ENCODE assay signal across 18 cellular contexts in the genomic region with DNA sequence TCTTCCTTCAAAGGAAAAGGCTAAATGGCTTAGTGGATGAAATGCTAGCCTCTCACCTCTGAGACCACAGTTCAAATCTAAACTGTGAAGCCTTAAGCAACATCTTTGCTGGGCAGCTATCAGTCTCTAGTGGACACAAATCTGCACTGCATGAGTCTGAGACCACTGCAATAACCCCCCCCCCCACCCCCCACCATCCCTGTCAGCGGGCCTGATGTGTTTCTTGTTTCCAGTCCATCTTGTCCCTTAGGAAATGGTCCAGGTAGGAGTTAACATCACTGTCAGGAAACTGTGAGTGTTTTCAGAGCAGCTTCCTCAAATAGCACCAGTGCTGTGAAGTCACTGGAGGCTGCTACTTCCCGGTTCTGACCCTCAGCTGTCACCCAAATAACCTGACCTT.
DNase-seq lines count a peak whose midpoint lies in the region; ATAC-seq and TF ChIP-seq lines count a peak whose summit lies in the region.
"Had no signal": no experiment of that assay in that cellular context is flagged by ENCODE, and none has a peak within 500 bp of the region (broad histone marks: within the 10 kb centered on the region; RNA-seq: fewer than 3 reads in every experiment).

No MANE protein-coding gene starts in this region.

- H3K4me1 Mint-ChIP-seq in endothelial cell (ENCODE audit: unreplicated experiment) = peaks cover 30% of the 10 kb centered on the region
- H3K4me1 Mint-ChIP-seq in activated CD8-positive, alpha-beta memory T cell treated with anti-CD3 and anti-CD28 coated beads, Interleukin-2, amount 10 ng/mL, durations not matched to agents 7 days and 5 days = no peaks in the 10 kb centered on the region
- H3K4me1 Mint-ChIP-seq: activated CD4-positive, alpha-beta T cell treated with anti-CD3 and anti-CD28 coated beads, Interleukin-2, amount 10 ng/mL, durations not matched to agents 7 days and 5 days; naive thymus-derived CD8-positive, alpha-beta T cell; T-helper 17 cell had no signal

- peaks cover 0 to 6% (median 0%) of the 10 kb centered on the region in 12 donors for H3K9me3 ChIP-seq in heart left ventricle
- H3K9me3 ChIP-seq: ascending aorta, gastrocnemius medialis, thoracic aorta had no signal

- DNase-seq in DMS 273 (lab: John Stamatoyannopoulos, UW; ENCODE audit: unreplicated experiment) = peak; percentile 10
- no peak for DNase-seq in DMS 273 treated with DMSO at 0.1 percent for 48 hours (lab: John Stamatoyannopoulos, UW)
- DNase-seq in NB4 (ENCODE audit: low read depth) = peak; percentile 2
- peak; percentile 19 for DNase-seq in endothelial cell (ENCODE audit: low spot score)
- DNase-seq in renal cortical epithelial cell (ENCODE audit: low read depth) = peak; percentile 15
- DNase-seq in activated CD8-positive, alpha-beta memory T cell treated with anti-CD3 and anti-CD28 coated beads, Interleukin-2, amount 10 ng/mL, durations not matched to agents 7 days and 5 days = no peak
- DNase-seq in heart left ventricle = no peak
- no peak for DNase-seq in foreskin fibroblast
- DNase-seq: activated CD4-positive, alpha-beta T cell treated with anti-CD3 and anti-CD28 coated beads, Interleukin-2, amount 10 ng/mL, durations not matched to agents 7 days and 5 days; COR-L47; effector CD4-positive, alpha-beta T cell; gastrocnemius medialis; naive thymus-derived CD8-positive, alpha-beta T cell; T-helper 17 cell had no signal

- peaks cover 2% of the 10 kb centered on the region for H3K27me3 Mint-ChIP-seq in endothelial cell (ENCODE audit: unreplicated experiment)
- peaks cover 2% of the 10 kb centered on the region for H3K27me3 Mint-ChIP-seq in activated CD8-positive, alpha-beta memory T cell treated with anti-CD3 and anti-CD28 coated beads, Interleukin-2, amount 10 ng/mL, durations not matched to agents 7 days and 5 days
- H3K27me3 Mint-ChIP-seq: activated CD4-positive, alpha-beta T cell treated with anti-CD3 and anti-CD28 coated beads, Interleukin-2, amount 10 ng/mL, durations not matched to agents 7 days and 5 days; T-helper 17 cell had no signal

- CTCF ChIA-PET in activated CD8-positive, alpha-beta memory T cell treated with anti-CD3 and anti-CD28 coated beads, Interleukin-2, amount 10 ng/mL, durations not matched to agents 7 days and 5 days (lab: Charles Lee) = no interaction called here

- TF ChIP-seq POLR2A in NB4 (IDR thresholded peaks at IDR 0.05; ENCODE audit: extremely low read depth, insufficient read length) = no peak
- no peak for TF ChIP-seq POLR2A in heart left ventricle (IDR thresholded peaks at IDR 0.05)

- no peak overlapping the region for H3K27ac ChIP-seq in heart left ventricle
- H3K27ac ChIP-seq: 22Rv1, ascending aorta, gastrocnemius medialis, thoracic aorta had no signal

- no peaks in the 10 kb centered on the region for H3K9me3 Mint-ChIP-seq in endothelial cell (ENCODE audit: unreplicated experiment)
- no peaks in the 10 kb centered on the region for H3K9me3 Mint-ChIP-seq in activated CD8-positive, alpha-beta memory T cell treated with anti-CD3 and anti-CD28 coated beads, Interleukin-2, amount 10 ng/mL, durations not matched to agents 7 days and 5 days (ENCODE audit: low read depth)
- H3K9me3 Mint-ChIP-seq: activated CD4-positive, alpha-beta T cell treated with anti-CD3 and anti-CD28 coated beads, Interleukin-2, amount 10 ng/mL, durations not matched to agents 7 days and 5 days; activated T-helper 1 cell treated with anti-CD3 and anti-CD28 coated beads, Interleukin-12 subunit alpha, Interleukin-12 subunit beta, Interleukin-2, Interleukin-4 antibody, amounts not matched to agents 30 ng/mL and 10 ng/mL and 1 ng/mL, durations not matched to agents 14 hours and 24 hours and 36 hours had no signal

- H3K4me3 ChIP-seq in NB4 (ENCODE audit: low read depth, low read length) (no peak overlapping the region), heart left ventricle (no peak overlapping the region), foreskin fibroblast (ENCODE audit: low read depth in 1 of 2, low read length in 2 of 2) (no peak overlapping the region)
- H3K4me3 ChIP-seq: ascending aorta, gastrocnemius medialis, thoracic aorta had no signal

- no peak for ATAC-seq in activated CD8-positive, alpha-beta memory T cell treated with anti-CD3 and anti-CD28 coated beads, Interleukin-2, amount 10 ng/mL, durations not matched to agents 7 days and 5 days
- ATAC-seq in heart left ventricle = no peak
- ATAC-seq: gastrocnemius medialis; naive thymus-derived CD8-positive, alpha-beta T cell; T-helper 17 cell had no signal

- H3K4me1 ChIP-seq in heart left ventricle = no peaks in the 10 kb centered on the region
- H3K4me1 ChIP-seq: ascending aorta, gastrocnemius medialis had no signal

- H3K4me3 Mint-ChIP-seq in endothelial cell (ENCODE audit: unreplicated experiment) = no peak overlapping the region
- no peak overlapping the region for H3K4me3 Mint-ChIP-seq in activated CD8-positive, alpha-beta memory T cell treated with anti-CD3 and anti-CD28 coated beads, Interleukin-2, amount 10 ng/mL, durations not matched to agents 7 days and 5 days
- H3K4me3 Mint-ChIP-seq: activated CD4-positive, alpha-beta T cell treated with anti-CD3 and anti-CD28 coated beads, Interleukin-2, amount 10 ng/mL, durations not matched to agents 7 days and 5 days; activated T-helper 1 cell treated with anti-CD3 and anti-CD28 coated beads, Interleukin-12 subunit alpha, Interleukin-12 subunit beta, Interleukin-2, Interleukin-4 antibody, amounts not matched to agents 30 ng/mL and 10 ng/mL and 1 ng/mL, durations not matched to agents 14 hours and 24 hours and 36 hours; naive thymus-derived CD8-positive, alpha-beta T cell; T-helper 17 cell had no signal

- H3K36me3 Mint-ChIP-seq in endothelial cell (ENCODE audit: low read depth, unreplicated experiment) = no peaks in the 10 kb centered on the region
- no peaks in the 10 kb centered on the region for H3K36me3 Mint-ChIP-seq in activated CD8-positive, alpha-beta memory T cell treated with anti-CD3 and anti-CD28 coated beads, Interleukin-2, amount 10 ng/mL, durations not matched to agents 7 days and 5 days
- H3K36me3 Mint-ChIP-seq: naive thymus-derived CD8-positive, alpha-beta T cell had no signal

- H3K27me3 ChIP-seq in heart left ventricle = no peaks in the 10 kb centered on the region
- H3K27me3 ChIP-seq: ascending aorta, gastrocnemius medialis had no signal

- 8 to 20% (median 10%) methylated on average over 2 of the region's 2 CpGs for WGBS in heart left ventricle, 4 donors

- no peak for TF ChIP-seq CTCF in NB4 (IDR thresholded peaks at IDR 0.05; ENCODE audit: low read depth, low read length)
- TF ChIP-seq CTCF in endothelial cell (IDR thresholded peaks at IDR 0.05; ENCODE audit: unreplicated experiment) = peak; percentile 20
- TF ChIP-seq CTCF in heart left ventricle (IDR thresholded peaks at IDR 0.05) = no peak
- no peak for TF ChIP-seq CTCF in foreskin fibroblast (IDR thresholded peaks at IDR 0.05; ENCODE audit: low read depth, low read length)

- H3K36me3 ChIP-seq in heart left ventricle = no peaks in the 10 kb centered on the region
- H3K36me3 ChIP-seq: ascending aorta, gastrocnemius medialis, thoracic aorta had no signal

- no peak overlapping the region for H3K27ac Mint-ChIP-seq in endothelial cell (ENCODE audit: unreplicated experiment)
- no peak overlapping the region for H3K27ac Mint-ChIP-seq in activated CD8-positive, alpha-beta memory T cell treated with anti-CD3 and anti-CD28 coated beads, Interleukin-2, amount 10 ng/mL, durations not matched to agents 7 days and 5 days
- H3K27ac Mint-ChIP-seq: activated CD4-positive, alpha-beta T cell treated with anti-CD3 and anti-CD28 coated beads, Interleukin-2, amount 10 ng/mL, durations not matched to agents 7 days and 5 days; activated T-helper 1 cell treated with anti-CD3 and anti-CD28 coated beads, Interleukin-12 subunit alpha, Interleukin-12 subunit beta, Interleukin-2, Interleukin-4 antibody, amounts not matched to agents 30 ng/mL and 10 ng/mL and 1 ng/mL, durations not matched to agents 14 hours and 24 hours and 36 hours; naive thymus-derived CD8-positive, alpha-beta T cell; T-helper 17 cell had no signal

- intact Hi-C loops in heart left ventricle (cut with DNase I) = no loop called here

Comparison
In these comparisons a context has a peak if more than half of its experiments do, and no peak if none do; other contexts are left out.
1. DNase-seq: peak in DMS 273 (single experiment), NB4 (single experiment), endothelial cell (single experiment) and renal cortical epithelial cell (single experiment); none in DMS 273 treated with DMSO at 0.1 percent for 48 hours (single experiment), activated CD8-positive, alpha-beta memory T cell treated with anti-CD3 and anti-CD28 coated beads, Interleukin-2, amount 10 ng/mL, durations not matched to agents 7 days and 5 days (single experiment), heart left ventricle (0 of 5) and foreskin fibroblast (0 of 2).